ENCODE assay signal across 2 cellular contexts in genomic region chr20:44450938-44451450, GRCh38.
TF ChIP-seq lines count a peak whose summit lies in the region.

No MANE protein-coding gene starts in this region.

TF ChIP-seq in IMR-90, 13 proteins besides CTCF, POLR2A, EP300 and RAD21:
- TF ChIP-seq CEBPB (IDR thresholded peaks at IDR 0.05; ENCODE audit: low read depth, low read length) (no peak), FOS (IDR thresholded peaks at IDR 0.05; ENCODE audit: low read depth, low read length) (no peak), USF2 (IDR thresholded peaks at IDR 0.05; ENCODE audit: low read depth, low read length) (no peak), ELK1 (IDR thresholded peaks at IDR 0.05; ENCODE audit: borderline replicate concordance, low read depth, low read length) (no peak), NFE2L2 (IDR thresholded peaks at IDR 0.05; ENCODE audit: low read depth, low read length) (no peak), MXI1 (IDR thresholded peaks at IDR 0.05; ENCODE audit: borderline replicate concordance, low read depth, low read length) (no peak), BHLHE40 (IDR thresholded peaks at IDR 0.05; ENCODE audit: low read depth, low read length) (no peak), MAZ (IDR thresholded peaks at IDR 0.05; ENCODE audit: borderline replicate concordance, low read depth, low read length) (no peak), SMC3 (IDR thresholded peaks at IDR 0.05; ENCODE audit: low read depth, low read length) (no peak), MAFK (IDR thresholded peaks at IDR 0.05; ENCODE audit: low read depth, low read length) (no peak), RCOR1 (IDR thresholded peaks at IDR 0.05; ENCODE audit: insufficient replicate concordance, low read length) (no peak), RFX5 (IDR thresholded peaks at IDR 0.05; ENCODE audit: low read depth, low read length) (no peak), CHD1 (IDR thresholded peaks at IDR 0.05; ENCODE audit: low read depth, low read length) (no peak)

TF ChIP-seq in H1, 55 proteins besides CTCF, POLR2A, EP300 and RAD21:
- TF ChIP-seq CEBPB (IDR thresholded peaks at IDR 0.05; ENCODE audit: low read depth, low read length): no peak
- no peak for TF ChIP-seq CBX5 (IDR thresholded peaks at IDR 0.05; ENCODE audit: low read depth, low read length)
- TF ChIP-seq YY1 (IDR thresholded peaks at IDR 0.05; ENCODE audit: low read depth, low read length): no peak
TF ChIP-seq in H1: peak in this region for 0.
